1 cellular context compared by ENCODE assay signal in genomic region chr6:2958331-2958711, GRCh38.
TF ChIP-seq lines count a peak whose summit lies in the region.

No MANE protein-coding gene starts in this region.

TF ChIP-seq in H1, 55 proteins besides CTCF, POLR2A, EP300 and RAD21 (continued from another document):
- TF ChIP-seq CBX5 (IDR thresholded peaks at IDR 0.05; ENCODE audit: low read depth, low read length) (no peak), JUN (IDR thresholded peaks at IDR 0.05; ENCODE audit: low read depth, low read length) (no peak), CBX8 (IDR thresholded peaks at IDR 0.05; ENCODE audit: borderline replicate concordance, low read depth, low read length) (no peak), RNF2 (IDR thresholded peaks at IDR 0.05; ENCODE audit: borderline replicate concordance, low read depth, low read length, missing control alignments, poor library complexity, severe bottlenecking) (no peak), KDM4A (IDR thresholded peaks at IDR 0.05; ENCODE audit: low read depth, low read length, severe bottlenecking) (no peak), RBBP5 (IDR thresholded peaks at IDR 0.05; ENCODE audit: borderline replicate concordance, low read depth, low read length) (no peak), GABPA (IDR thresholded peaks at IDR 0.05; ENCODE audit: borderline replicate concordance, insufficient read depth, low read length) (no peak), CTBP2 (IDR thresholded peaks at IDR 0.05; ENCODE audit: borderline replicate concordance, insufficient read depth, insufficient read length, low read length) (no peak), HDAC2 (IDR thresholded peaks at IDR 0.05; ENCODE audit: borderline replicate concordance in 1 of 2, low read depth in 2 of 2, low read length in 2 of 2) (no peak)
- TF ChIP-seq, protein P1, sequence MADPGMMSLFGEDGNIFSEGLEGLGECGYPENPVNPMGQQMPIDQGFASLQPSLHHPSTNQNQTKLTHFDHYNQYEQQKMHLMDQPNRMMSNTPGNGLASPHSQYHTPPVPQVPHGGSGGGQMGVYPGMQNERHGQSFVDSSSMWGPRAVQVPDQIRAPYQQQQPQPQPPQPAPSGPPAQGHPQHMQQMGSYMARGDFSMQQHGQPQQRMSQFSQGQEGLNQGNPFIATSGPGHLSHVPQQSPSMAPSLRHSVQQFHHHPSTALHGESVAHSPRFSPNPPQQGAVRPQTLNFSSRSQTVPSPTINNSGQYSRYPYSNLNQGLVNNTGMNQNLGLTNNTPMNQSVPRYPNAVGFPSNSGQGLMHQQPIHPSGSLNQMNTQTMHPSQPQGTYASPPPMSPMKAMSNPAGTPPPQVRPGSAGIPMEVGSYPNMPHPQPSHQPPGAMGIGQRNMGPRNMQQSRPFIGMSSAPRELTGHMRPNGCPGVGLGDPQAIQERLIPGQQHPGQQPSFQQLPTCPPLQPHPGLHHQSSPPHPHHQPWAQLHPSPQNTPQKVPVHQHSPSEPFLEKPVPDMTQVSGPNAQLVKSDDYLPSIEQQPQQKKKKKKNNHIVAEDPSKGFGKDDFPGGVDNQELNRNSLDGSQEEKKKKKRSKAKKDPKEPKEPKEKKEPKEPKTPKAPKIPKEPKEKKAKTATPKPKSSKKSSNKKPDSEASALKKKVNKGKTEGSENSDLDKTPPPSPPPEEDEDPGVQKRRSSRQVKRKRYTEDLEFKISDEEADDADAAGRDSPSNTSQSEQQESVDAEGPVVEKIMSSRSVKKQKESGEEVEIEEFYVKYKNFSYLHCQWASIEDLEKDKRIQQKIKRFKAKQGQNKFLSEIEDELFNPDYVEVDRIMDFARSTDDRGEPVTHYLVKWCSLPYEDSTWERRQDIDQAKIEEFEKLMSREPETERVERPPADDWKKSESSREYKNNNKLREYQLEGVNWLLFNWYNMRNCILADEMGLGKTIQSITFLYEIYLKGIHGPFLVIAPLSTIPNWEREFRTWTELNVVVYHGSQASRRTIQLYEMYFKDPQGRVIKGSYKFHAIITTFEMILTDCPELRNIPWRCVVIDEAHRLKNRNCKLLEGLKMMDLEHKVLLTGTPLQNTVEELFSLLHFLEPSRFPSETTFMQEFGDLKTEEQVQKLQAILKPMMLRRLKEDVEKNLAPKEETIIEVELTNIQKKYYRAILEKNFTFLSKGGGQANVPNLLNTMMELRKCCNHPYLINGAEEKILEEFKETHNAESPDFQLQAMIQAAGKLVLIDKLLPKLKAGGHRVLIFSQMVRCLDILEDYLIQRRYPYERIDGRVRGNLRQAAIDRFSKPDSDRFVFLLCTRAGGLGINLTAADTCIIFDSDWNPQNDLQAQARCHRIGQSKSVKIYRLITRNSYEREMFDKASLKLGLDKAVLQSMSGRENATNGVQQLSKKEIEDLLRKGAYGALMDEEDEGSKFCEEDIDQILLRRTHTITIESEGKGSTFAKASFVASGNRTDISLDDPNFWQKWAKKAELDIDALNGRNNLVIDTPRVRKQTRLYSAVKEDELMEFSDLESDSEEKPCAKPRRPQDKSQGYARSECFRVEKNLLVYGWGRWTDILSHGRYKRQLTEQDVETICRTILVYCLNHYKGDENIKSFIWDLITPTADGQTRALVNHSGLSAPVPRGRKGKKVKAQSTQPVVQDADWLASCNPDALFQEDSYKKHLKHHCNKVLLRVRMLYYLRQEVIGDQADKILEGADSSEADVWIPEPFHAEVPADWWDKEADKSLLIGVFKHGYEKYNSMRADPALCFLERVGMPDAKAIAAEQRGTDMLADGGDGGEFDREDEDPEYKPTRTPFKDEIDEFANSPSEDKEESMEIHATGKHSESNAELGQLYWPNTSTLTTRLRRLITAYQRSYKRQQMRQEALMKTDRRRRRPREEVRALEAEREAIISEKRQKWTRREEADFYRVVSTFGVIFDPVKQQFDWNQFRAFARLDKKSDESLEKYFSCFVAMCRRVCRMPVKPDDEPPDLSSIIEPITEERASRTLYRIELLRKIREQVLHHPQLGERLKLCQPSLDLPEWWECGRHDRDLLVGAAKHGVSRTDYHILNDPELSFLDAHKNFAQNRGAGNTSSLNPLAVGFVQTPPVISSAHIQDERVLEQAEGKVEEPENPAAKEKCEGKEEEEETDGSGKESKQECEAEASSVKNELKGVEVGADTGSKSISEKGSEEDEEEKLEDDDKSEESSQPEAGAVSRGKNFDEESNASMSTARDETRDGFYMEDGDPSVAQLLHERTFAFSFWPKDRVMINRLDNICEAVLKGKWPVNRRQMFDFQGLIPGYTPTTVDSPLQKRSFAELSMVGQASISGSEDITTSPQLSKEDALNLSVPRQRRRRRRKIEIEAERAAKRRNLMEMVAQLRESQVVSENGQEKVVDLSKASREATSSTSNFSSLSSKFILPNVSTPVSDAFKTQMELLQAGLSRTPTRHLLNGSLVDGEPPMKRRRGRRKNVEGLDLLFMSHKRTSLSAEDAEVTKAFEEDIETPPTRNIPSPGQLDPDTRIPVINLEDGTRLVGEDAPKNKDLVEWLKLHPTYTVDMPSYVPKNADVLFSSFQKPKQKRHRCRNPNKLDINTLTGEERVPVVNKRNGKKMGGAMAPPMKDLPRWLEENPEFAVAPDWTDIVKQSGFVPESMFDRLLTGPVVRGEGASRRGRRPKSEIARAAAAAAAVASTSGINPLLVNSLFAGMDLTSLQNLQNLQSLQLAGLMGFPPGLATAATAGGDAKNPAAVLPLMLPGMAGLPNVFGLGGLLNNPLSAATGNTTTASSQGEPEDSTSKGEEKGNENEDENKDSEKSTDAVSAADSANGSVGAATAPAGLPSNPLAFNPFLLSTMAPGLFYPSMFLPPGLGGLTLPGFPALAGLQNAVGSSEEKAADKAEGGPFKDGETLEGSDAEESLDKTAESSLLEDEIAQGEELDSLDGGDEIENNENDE (IDR thresholded peaks at IDR 0.05; ENCODE audit: insufficient replicate concordance, low read length), result no peak
